8 cellular contexts compared by ENCODE assay signal in genomic region chr3:123642182-123642956, GRCh38.
A peak's percentile ranks its signal among the peaks of the same experiment; 100 is the strongest.
DNase-seq lines count a peak whose midpoint lies in the region; ATAC-seq lines count a peak whose summit lies in the region.

No MANE protein-coding gene starts in this region.

- peak; percentile 92 for ATAC-seq in GM18868 (IDR thresholded peaks at IDR 0.05; ENCODE audit: unreplicated experiment)
- peak; percentile 72 for ATAC-seq in HG03108 (IDR thresholded peaks at IDR 0.05; ENCODE audit: unreplicated experiment)
- ATAC-seq in memory B cell (ENCODE audit: low read depth): peak; percentile 62

- H3K36me3 Mint-ChIP-seq in memory B cell: no peaks in the 10 kb centered on the region

- peaks cover 2% of the 10 kb centered on the region for H3K27me3 Mint-ChIP-seq in memory B cell

- DNase-seq in C1 segment of cervical spinal cord (lab: John Stamatoyannopoulos, UW): peak in 9 of 14 donors; percentile 14 to 72 (median 40)
- peak; percentile 70 for DNase-seq in NCI-H2227 (lab: John Stamatoyannopoulos, UW; ENCODE audit: unreplicated experiment)
- peak; percentile 18 for DNase-seq in activated CD4-positive, CD25-positive, alpha-beta regulatory T cell treated with anti-CD3 and anti-CD28 coated beads, Interleukin-2, amount 50 U/mL, for 16 hours (ENCODE audit: low read depth, low spot score)
- peak; percentile 7 for DNase-seq in effector CD4-positive, alpha-beta T cell
- DNase-seq in memory B cell (ENCODE audit: low spot score in 2 of 2): peak; percentile 17 to 25
- DNase-seq in stimulated activated CD8-positive, alpha-beta memory T cell treated with anti-CD3 and anti-CD28 coated beads, Interleukin-7, amount 100 ng/mL, for 48 hours (ENCODE audit: extremely low read depth in 1 of 2, low read depth in 1 of 2): peak; percentile 24 to 37

- no peak overlapping the region for H3K4me3 Mint-ChIP-seq in memory B cell

- no peak overlapping the region for H3K27ac Mint-ChIP-seq in memory B cell

- no peaks in the 10 kb centered on the region for H3K4me1 Mint-ChIP-seq in memory B cell

- H3K9me3 Mint-ChIP-seq in memory B cell: no peaks in the 10 kb centered on the region

Comparison
In these comparisons a context has a peak if more than half of its experiments do, and no peak if none do; other contexts are left out.
1. Peak in every context shown above with its lines: DNase-seq and ATAC-seq.
2. DNase-seq: peak in every context shown above with its lines; median percentile 70 in NCI-H2227; 40 in C1 segment of cervical spinal cord; 30 in stimulated activated CD8-positive, alpha-beta memory T cell treated with anti-CD3 and anti-CD28 coated beads, Interleukin-7, amount 100 ng/mL, for 48 hours; 21 in memory B cell; 18 in activated CD4-positive, CD25-positive, alpha-beta regulatory T cell treated with anti-CD3 and anti-CD28 coated beads, Interleukin-2, amount 50 U/mL, for 16 hours; 7 in effector CD4-positive, alpha-beta T cell.